20 cellular contexts compared by ENCODE assay signal in the genomic region with DNA sequence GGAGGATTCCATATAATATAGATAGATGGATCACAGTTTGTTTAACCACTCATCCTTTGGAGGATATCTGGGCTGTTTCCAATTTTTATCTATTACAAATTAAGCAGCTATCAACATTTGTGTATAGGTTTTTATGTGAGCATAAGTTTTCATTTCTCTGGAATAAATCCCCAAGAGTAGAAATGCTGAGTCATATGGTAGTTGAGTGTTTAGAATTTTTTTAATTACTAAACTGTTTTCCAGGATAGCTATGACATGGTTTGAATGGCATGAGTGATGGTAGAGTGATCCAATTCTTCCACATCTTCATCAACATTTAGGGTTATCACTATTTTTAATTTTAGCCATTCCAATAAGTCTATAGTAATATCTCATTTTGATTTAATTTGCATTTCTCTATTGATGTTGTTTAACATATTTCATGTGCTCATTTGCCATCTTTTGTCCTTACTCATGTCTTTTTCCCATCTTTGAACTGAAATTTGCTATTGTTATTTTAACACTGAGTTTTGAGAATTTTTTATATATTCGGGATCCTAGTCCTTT. TPM values are rescaled to one million over a fixed set of nuclear protein-coding genes. Genes with fewer than 3 reads are reported as not detected.
"Had no signal": no experiment of that assay in that cellular context is flagged by ENCODE, and none has a peak within 500 bp of the region (broad histone marks: within the 10 kb centered on the region; RNA-seq: fewer than 3 reads in every experiment).

No MANE protein-coding gene starts in this region.

- H3K4me3 ChIP-seq: dorsolateral prefrontal cortex, esophagus muscularis mucosa, lower lobe of right lung, neural progenitor cell, pancreas, skin epidermis, thoracic aorta had no signal

- H3K27me3 ChIP-seq: dorsolateral prefrontal cortex, esophagus muscularis mucosa, neural progenitor cell, pancreas had no signal

- H3K4me1 ChIP-seq: esophagus muscularis mucosa, lower lobe of right lung, neural progenitor cell, pancreas had no signal

- H2AFZ ChIP-seq: neural progenitor cell had no signal

- DNase-seq: activated CD4-positive, alpha-beta T cell treated with anti-CD3 and anti-CD28 coated beads for 1 hour; activated CD4-positive, alpha-beta T cell treated with anti-CD3 and anti-CD28 coated beads, Interleukin-2, amount 50 U/mL, for 48 hours; activated CD8-positive, alpha-beta memory T cell treated with anti-CD3 and anti-CD28 coated beads, Interleukin-2, amount 10 ng/mL, durations not matched to agents 7 days and 5 days; activated effector memory CD4-positive, alpha-beta T cell treated with anti-CD3 and anti-CD28 coated beads, Interleukin-2, amount 50 U/mL, for 16 hours; activated T-cell treated with anti-CD3 and anti-CD28 coated beads, Interleukin-2, amount 50 U/mL, for 24 hours; amniotic stem cell; dorsolateral prefrontal cortex; hypothalamus; left cardiac atrium; lower lobe of right lung; pancreas; retina; stimulated activated CD4-positive, alpha-beta T cell treated with anti-CD3 and anti-CD28 coated beads, Interleukin-4, amount 100 ng/mL, for 4 hours; stimulated activated naive CD8-positive, alpha-beta T cell treated with anti-CD3 and anti-CD28 coated beads, Interleukin-15, amount 100 ng/mL, for 72 hours had no signal

- H3K4me2 ChIP-seq: neural progenitor cell had no signal

- H3K27ac ChIP-seq: dorsolateral prefrontal cortex, esophagus muscularis mucosa, lower lobe of right lung, neural progenitor cell, pancreas, skin epidermis, thoracic aorta had no signal

- H3K36me3 ChIP-seq: esophagus muscularis mucosa, lower lobe of right lung, neural progenitor cell, pancreas, thoracic aorta had no signal

- H3K9ac ChIP-seq: neural progenitor cell had no signal

- H3K9me3 ChIP-seq: esophagus muscularis mucosa, lower lobe of right lung, pancreas, thoracic aorta had no signal

RNA-seq across cellular contexts. Expression of a gene that starts 31.4 kb away (rescaled TPM):
- total RNA-seq: activated CD8-positive, alpha-beta memory T cell treated with anti-CD3 and anti-CD28 coated beads, Interleukin-2, amount 10 ng/mL, durations not matched to agents 7 days and 5 days; activated naive CD4-positive, alpha-beta T cell treated with anti-CD3 and anti-CD28 coated beads, Interleukin-2, amount 50 U/mL, for 72 hours; myocyte; thoracic aorta had no signal
